Comparison of ENCODE assay signal across 8 cellular contexts in genomic region chr16:85614338-85615013, GRCh38. TPM values are rescaled to one million over a fixed set of nuclear protein-coding genes. Genes with fewer than 3 reads are reported as not detected.
DNase-seq lines count a peak whose midpoint lies in the region; ATAC-seq and TF ChIP-seq lines count a peak whose summit lies in the region.

No MANE protein-coding gene starts in this region.

- peak overlapping the region; percentile 84 for H3K4me3 Mint-ChIP-seq in CD4-positive, alpha-beta T cell
- peak overlapping the region; percentile 76 for H3K4me3 Mint-ChIP-seq in dendritic cell treated with granulocyte-macrophage colony-stimulating factor and Interleukin-4, amounts not matched to agents 40 ng/mL and 50 ng/mL, for 4 days
- H3K4me3 Mint-ChIP-seq in neural crest cell: peak overlapping the region; percentile 86

- DNase-seq in CD4-positive, alpha-beta T cell: no peak
- DNase-seq in neural crest cell (ENCODE audit: low read depth, low spot score) (no peak), NCI-H2081 (lab: John Stamatoyannopoulos, UW) (no peak), DMS153 treated with DMSO at 0.1 percent for 48 hours (lab: John Stamatoyannopoulos, UW; ENCODE audit: unreplicated experiment) (no peak), sciatic nerve (ENCODE audit: low spot score) (no peak)

- no peaks in the 10 kb centered on the region for H3K9me3 ChIP-seq in CD4-positive, alpha-beta T cell (ENCODE audit: control insufficient read depth, low read length)
- H3K9me3 ChIP-seq in KOPT-K1 (ENCODE audit: insufficient read depth, low read length, poor library complexity, severe bottlenecking): no peaks in the 10 kb centered on the region

- H3K27me3 Mint-ChIP-seq in CD4-positive, alpha-beta T cell: peaks cover 29% of the 10 kb centered on the region
- H3K27me3 Mint-ChIP-seq in dendritic cell treated with granulocyte-macrophage colony-stimulating factor and Interleukin-4, amounts not matched to agents 40 ng/mL and 50 ng/mL, for 4 days: no peaks in the 10 kb centered on the region
- H3K27me3 Mint-ChIP-seq in neural crest cell (ENCODE audit: low read depth): peaks cover 55% of the 10 kb centered on the region

- no peak for TF ChIP-seq CTCF in CD4-positive, alpha-beta T cell (IDR thresholded peaks at IDR 0.05)
- no peak for TF ChIP-seq CTCF in neural crest cell (conservative IDR thresholded peaks at IDR 0.05)

- CTCF ChIA-PET in CD4-positive, alpha-beta T cell (lab: Charles Lee): interaction anchor here (1.7 to 2.3 kb wide), 2 partner anchors 61 to 64 kb away, joined by 6 to 11 read pairs; no protein-coding TSS in a partner anchor

- H3K27ac ChIP-seq in CD4-positive, alpha-beta T cell (ENCODE audit: low read depth, low read length): no peak overlapping the region
- peak overlapping the region; percentile 91 for H3K27ac ChIP-seq in KOPT-K1 (ENCODE audit: low read depth, low read length, poor library complexity, severe bottlenecking)

- no peak for ATAC-seq in CD4-positive, alpha-beta T cell (ENCODE audit: poor library complexity)
- no peak for ATAC-seq in sciatic nerve
- no peak for ATAC-seq in HG02885 (IDR thresholded peaks at IDR 0.05; ENCODE audit: poor library complexity, unreplicated experiment)

- peaks cover 33% of the 10 kb centered on the region for H3K4me1 Mint-ChIP-seq in CD4-positive, alpha-beta T cell (ENCODE audit: low read depth)
- H3K4me1 Mint-ChIP-seq in dendritic cell treated with granulocyte-macrophage colony-stimulating factor and Interleukin-4, amounts not matched to agents 40 ng/mL and 50 ng/mL, for 4 days (ENCODE audit: low read depth): peaks cover 50% of the 10 kb centered on the region
- H3K4me1 Mint-ChIP-seq in neural crest cell: peaks cover 31% of the 10 kb centered on the region

- H3K9me3 Mint-ChIP-seq in CD4-positive, alpha-beta T cell: no peaks in the 10 kb centered on the region
- no peaks in the 10 kb centered on the region for H3K9me3 Mint-ChIP-seq in dendritic cell treated with granulocyte-macrophage colony-stimulating factor and Interleukin-4, amounts not matched to agents 40 ng/mL and 50 ng/mL, for 4 days
- no peaks in the 10 kb centered on the region for H3K9me3 Mint-ChIP-seq in neural crest cell

- H3K27me3 ChIP-seq in CD4-positive, alpha-beta T cell (ENCODE audit: control insufficient read depth, insufficient read depth, low read length): peaks cover 7% of the 10 kb centered on the region

- no peak overlapping the region for H3K27ac Mint-ChIP-seq in CD4-positive, alpha-beta T cell
- H3K27ac Mint-ChIP-seq in dendritic cell treated with granulocyte-macrophage colony-stimulating factor and Interleukin-4, amounts not matched to agents 40 ng/mL and 50 ng/mL, for 4 days: peak overlapping the region; percentile 85
- H3K27ac Mint-ChIP-seq in neural crest cell (ENCODE audit: unreplicated experiment): no peak overlapping the region

- no peaks in the 10 kb centered on the region for H3K36me3 Mint-ChIP-seq in CD4-positive, alpha-beta T cell (ENCODE audit: low read depth)
- H3K36me3 Mint-ChIP-seq in dendritic cell treated with granulocyte-macrophage colony-stimulating factor and Interleukin-4, amounts not matched to agents 40 ng/mL and 50 ng/mL, for 4 days (ENCODE audit: low read depth): peaks cover 37% of the 10 kb centered on the region
- no peaks in the 10 kb centered on the region for H3K36me3 Mint-ChIP-seq in neural crest cell (ENCODE audit: low read depth)

- H3K36me3 ChIP-seq in KOPT-K1 (ENCODE audit: insufficient read depth, low read length): peaks cover 30% of the 10 kb centered on the region

- POLR2A ChIA-PET in CD4-positive, alpha-beta T cell (lab: Charles Lee): interaction anchor here (2.8 kb wide), 1 partner anchor 60 kb away, joined by 14 read pairs; no protein-coding TSS in a partner anchor

- intact Hi-C loops in CD4-positive, alpha-beta T cell (cut with DNase I, micrococcal nuclease): loop anchor here in 1 of 2 experiments (10.0 kb wide), 1 partner anchor 340 kb away; no protein-coding TSS in a partner anchor
- intact Hi-C loops in dendritic cell treated with granulocyte-macrophage colony-stimulating factor and Interleukin-4, amounts not matched to agents 40 ng/mL and 50 ng/mL, for 4 days (cut with micrococcal nuclease): loop anchor here (2.0 to 10.0 kb wide), 2 partner anchors 44 to 310 kb away; no protein-coding TSS in a partner anchor
- intact Hi-C loops in sciatic nerve (cut with DNase I): loop anchor here (10.0 kb wide), 2 partner anchors 310 to 340 kb away; no protein-coding TSS in a partner anchor

RNA-seq across cellular contexts. Expression of gene GSE1, which starts 1.4 kb away (rescaled TPM):
- 10 to 100 TPM; 11.7 to 13.7 TPM for total RNA-seq in CD4-positive, alpha-beta T cell
- 26.7 and 27.3 TPM in 2 replicates for total RNA-seq in neural crest cell
- total RNA-seq in sciatic nerve: 97.3 TPM
